ENCODE assay signal across 8 cellular contexts in genomic region chr3:150603090-150603887, GRCh38. TPM values are rescaled to one million over a fixed set of nuclear protein-coding genes. Genes with fewer than 3 reads are reported as not detected.
DNase-seq lines count a peak whose midpoint lies in the region; ATAC-seq, FAIRE-seq and TF ChIP-seq lines count a peak whose summit lies in the region.

Gene SELENOT (plus strand): TSS chr3:150603321. CDS start chr3:150603363, 42 bp downstream.

- peak; percentile 42 for FAIRE-seq in urothelium cell line (lab: Jason Lieb, UNC)

- H3K4me1 Mint-ChIP-seq in T-helper 17 cell = peaks cover 53% of the 10 kb centered on the region

- H3K4me3 Mint-ChIP-seq in T-helper 17 cell = peak within 1 kb of the TSS; percentile 98

- DNase-seq in GM13977 (ENCODE audit: low spot score) (peak; percentile 91), NCI-H1694 treated with DMSO at 0.1 percent for 48 hours (lab: John Stamatoyannopoulos, UW) (peak; percentile 92), T-helper 17 cell (peak; percentile 92 to 94 (median 94)), amygdala (lab: John Stamatoyannopoulos, UW) (peak; percentile 43 to 97 (median 88)), left ventricle myocardium superior (peak; percentile 97), psoas muscle (peak; percentile 93 to 98), urothelium cell line (ENCODE audit: low spot score) (peak; percentile 95)

- H3K9me3 ChIP-seq in T-helper 17 cell (ENCODE audit: control insufficient read depth, low read length, poor library complexity, severe bottlenecking) (no peaks in the 10 kb centered on the region), psoas muscle (no peaks in the 10 kb centered on the region)

- H3K27me3 ChIP-seq in psoas muscle (ENCODE audit: insufficient read depth in 3 of 3, low read length in 2 of 3) = no peaks in the 10 kb centered on the region

- H3K27me3 Mint-ChIP-seq in T-helper 17 cell = no peaks in the 10 kb centered on the region

- peaks cover 40% of the 10 kb centered on the region for H3K4me1 ChIP-seq in psoas muscle

- in situ Hi-C loops in GM13977 (cut with MboI; ENCODE audit: low pct_unique_long_range_greater_than_20kb, low sequenced_read_pairs, unreplicated experiment) = no loop called here

- H3K4me3 ChIP-seq in psoas muscle = peak within 1 kb of the TSS; percentile 85

- peak within 1 kb of the TSS; percentile 100 for H3K27ac Mint-ChIP-seq in T-helper 17 cell

- peaks cover 7% of the 10 kb centered on the region for H3K36me3 Mint-ChIP-seq in T-helper 17 cell (ENCODE audit: low read depth)

- peak; percentile 55 for ATAC-seq in HG02884 (IDR thresholded peaks at IDR 0.05; ENCODE audit: unreplicated experiment)
- peak; percentile 85 for ATAC-seq in T-helper 17 cell
- peak; percentile 97 for ATAC-seq in left ventricle myocardium superior
- peak; percentile 92 to 96 (median 94) for ATAC-seq in psoas muscle

- TF ChIP-seq CTCF in GM13977 (IDR thresholded peaks at IDR 0.05; ENCODE audit: extremely low read depth, insufficient read depth, missing control alignments) = peak; percentile 4
- peak; percentile 36 for TF ChIP-seq CTCF in psoas muscle (IDR thresholded peaks at IDR 0.05)

- WGBS in psoas muscle, 3 donors = 0% methylated on average over 64 of the region's 64 CpGs

- H3K36me3 ChIP-seq in psoas muscle (ENCODE audit: insufficient read depth in 1 of 2, low read depth in 1 of 2) = no peaks in the 10 kb centered on the region

- H3K27ac ChIP-seq in psoas muscle = peak within 1 kb of the TSS; percentile 94

- intact Hi-C loops in left ventricle myocardium superior (cut with micrococcal nuclease) (no loop called here), psoas muscle (cut with DNase I) (loop anchor here (5.0 to 10.0 kb wide), 2 partner anchors 56 to 162 kb away; partner anchors contain the start of genes EIF2A (in 1 of the 2), SERP1 (in 1 of the 2) and SIAH2 (in 1 of the 2))

RNA-seq across cellular contexts. Expression of gene SELENOT, which starts in this region (rescaled TPM):
- total RNA-seq in T-helper 17 cell (100 to 1,000 TPM in 1 of 2 donors, 10 to 100 TPM in 1; 85.2 to 104 TPM), left ventricle myocardium superior (63.3 TPM), psoas muscle (10 to 100 TPM; 49.5 to 78.1 (median 54.8) TPM)
- 100 to 1,000 TPM in 1 of 3 donors, 10 to 100 TPM in 2; 41.5 to 104 (median 98.1) TPM for polyA plus RNA-seq in psoas muscle

Comparison
In these comparisons a context has a peak if more than half of its experiments do, and no peak if none do; other contexts are left out.
1. Peak in every context shown above with its lines: DNase-seq, ATAC-seq, H3K4me3 ChIP-seq and H3K27ac ChIP-seq.